8 cellular contexts compared by ENCODE assay signal in the genomic region with DNA sequence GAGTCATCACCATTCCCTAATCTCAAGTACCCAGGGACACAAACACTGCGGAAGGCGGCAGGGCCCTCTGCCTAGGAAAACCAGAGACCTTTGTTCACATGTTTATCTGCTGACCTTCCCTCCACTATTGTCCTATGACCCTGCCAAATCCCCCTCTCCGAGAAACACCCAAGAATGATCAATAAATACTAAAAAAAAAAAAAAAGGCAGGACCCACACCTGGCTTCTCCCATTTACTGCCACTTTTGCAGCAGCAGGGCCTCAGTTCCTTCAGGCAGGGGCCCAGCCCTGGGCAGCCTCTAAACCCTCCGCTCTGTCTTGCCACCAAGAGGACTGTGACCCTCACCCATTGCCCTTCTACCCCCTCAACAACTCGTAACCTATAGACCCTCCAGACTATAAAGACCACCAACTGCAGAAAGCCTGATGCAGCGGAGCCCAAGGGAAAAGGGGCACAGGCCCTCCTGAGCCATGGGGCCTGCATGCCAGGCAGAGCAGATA. TPM values are rescaled to one million over a fixed set of nuclear protein-coding genes. Genes with fewer than 3 reads are reported as not detected.
DNase-seq lines count a peak whose midpoint lies in the region; TF ChIP-seq lines count a peak whose summit lies in the region.
"Not testable (repeated sequence)": the region's sequence is repeated elsewhere in the genome, so short reads cannot be mapped to it uniquely, and the experiment has no call there.

No MANE protein-coding gene starts in this region.

- not testable (repeated sequence) for TF ChIP-seq CTCF in AG04450 (IDR thresholded peaks at IDR 0.05; ENCODE audit: low read depth, low read length); HL-60 (IDR thresholded peaks at IDR 0.05; ENCODE audit: insufficient read depth, low read length); ascending aorta (IDR thresholded peaks at IDR 0.05); esophagus muscularis mucosa (IDR thresholded peaks at IDR 0.05); sigmoid colon (IDR thresholded peaks at IDR 0.05); tibial artery (IDR thresholded peaks at IDR 0.05)

- H3K27ac Mint-ChIP-seq in activated CD4-positive, alpha-beta T cell treated with anti-CD3 and anti-CD28 coated beads, Interleukin-2, amount 10 ng/mL, durations not matched to agents 24 days and 14 days: peak overlapping the region; percentile 99

- not testable (repeated sequence) for DNase-seq in AG04450 (ENCODE audit: low read depth, low spot score); HL-60 (ENCODE audit: low read depth in 1 of 2, low spot score in 1 of 2); activated CD4-positive, alpha-beta T cell treated with anti-CD3 and anti-CD28 coated beads, Interleukin-2, amount 10 ng/mL, durations not matched to agents 24 days and 14 days; ascending aorta (ENCODE audit: low spot score in 2 of 2); esophagus muscularis mucosa (ENCODE audit: extremely low spot score); mesenchymal stem cell; sigmoid colon; tibial artery

- H3K79me1 ChIP-seq in mesenchymal stem cell (replicated peaks; ENCODE audit: low read length, poor library complexity, severe bottlenecking): peaks cover 12% of the 10 kb centered on the region

- H3K18ac ChIP-seq in mesenchymal stem cell (ENCODE audit: low read depth in 1 of 2, low read length in 2 of 2): peak overlapping the region in 1 of 2 experiments; percentile 23

- H2BK12ac ChIP-seq in mesenchymal stem cell (ENCODE audit: low read length in 2 of 2): peak overlapping the region; percentile 2 to 23

- H3K4me2 ChIP-seq in mesenchymal stem cell (ENCODE audit: low read length, poor library complexity, severe bottlenecking): not testable (repeated sequence)

- H3K27me3 Mint-ChIP-seq in activated CD4-positive, alpha-beta T cell treated with anti-CD3 and anti-CD28 coated beads, Interleukin-2, amount 10 ng/mL, durations not matched to agents 24 days and 14 days: not testable (repeated sequence)

- not testable (repeated sequence) for H3K27me3 ChIP-seq in AG04450 (ENCODE audit: control insufficient read depth, insufficient read depth, low read length); HL-60 (ENCODE audit: insufficient read depth, poor library complexity, severe bottlenecking); ascending aorta; esophagus muscularis mucosa; mesenchymal stem cell (ENCODE audit: control insufficient read depth in 1 of 2, insufficient read depth in 1 of 2, low read length in 2 of 2); sigmoid colon; tibial artery

- H2BK120ac ChIP-seq in mesenchymal stem cell (ENCODE audit: low read depth, low read length): not testable (repeated sequence)

- peak overlapping the region; percentile 11 for H3K27ac ChIP-seq in AG04450 (ENCODE audit: low read depth, low read length)
- peak overlapping the region; percentile 95 for H3K27ac ChIP-seq in HL-60 (replicated peaks)
- peak overlapping the region; percentile 98 to 99 for H3K27ac ChIP-seq in ascending aorta
- peak overlapping the region; percentile 81 to 94 (median 89) for H3K27ac ChIP-seq in esophagus muscularis mucosa (replicated peaks in 1 of 4)
- H3K27ac ChIP-seq in mesenchymal stem cell (ENCODE audit: low read length, poor library complexity, severe bottlenecking): peak overlapping the region; percentile 98
- H3K27ac ChIP-seq in sigmoid colon: peak overlapping the region in 3 of 4 donors; percentile 88 to 94 (median 93)
- H3K27ac ChIP-seq in tibial artery: peak overlapping the region; percentile 92 to 95

- peaks cover 41 to 72% of the 10 kb centered on the region in 2 donors for H3K4me1 ChIP-seq in ascending aorta
- peaks cover 74 to 85% (median 82%) of the 10 kb centered on the region in 4 donors for H3K4me1 ChIP-seq in esophagus muscularis mucosa
- H3K4me1 ChIP-seq in mesenchymal stem cell (ENCODE audit: control insufficient read depth, insufficient read depth, low read depth, low read length): peaks cover 49% of the 10 kb centered on the region
- H3K4me1 ChIP-seq in sigmoid colon: peaks cover 0 to 59% (median 51%) of the 10 kb centered on the region in 4 donors
- peaks cover 10 to 73% (median 65%) of the 10 kb centered on the region in 4 donors for H3K4me1 ChIP-seq in tibial artery

- 93% methylated on average over 5 of the region's 6 CpGs for WGBS in esophagus muscularis mucosa
- WGBS in mesenchymal stem cell: 68% methylated on average over 6 of the region's 6 CpGs
- WGBS in sigmoid colon, 2 donors: 93 to 94% methylated on average over 6 of the region's 6 CpGs

- H2AFZ ChIP-seq in mesenchymal stem cell (ENCODE audit: low read depth, low read length): not testable (repeated sequence)

- H3K23ac ChIP-seq in mesenchymal stem cell (ENCODE audit: low read length in 2 of 2): not testable (repeated sequence)

- peak overlapping the region; percentile 99 for H2BK5ac ChIP-seq in mesenchymal stem cell (ENCODE audit: low read depth, low read length, poor library complexity, severe bottlenecking)

- H4K8ac ChIP-seq in mesenchymal stem cell (ENCODE audit: low read length): peak overlapping the region; percentile 35

- not testable (repeated sequence) for TF ChIP-seq EP300 in esophagus muscularis mucosa (IDR thresholded peaks at IDR 0.05); sigmoid colon (IDR thresholded peaks at IDR 0.05)

- H3K9me3 ChIP-seq in AG04450 (ENCODE audit: control insufficient read depth, insufficient read depth, low read length); ascending aorta; esophagus muscularis mucosa; mesenchymal stem cell (ENCODE audit: control insufficient read depth, low read length); sigmoid colon; tibial artery: not testable (repeated sequence)

- POLR2A ChIA-PET in AG04450 (lab: Yijun Ruan, JAX): not testable (repeated sequence)

- H4K91ac ChIP-seq in mesenchymal stem cell (ENCODE audit: low read length): peak overlapping the region; percentile 87

- peak overlapping the region; percentile 99 for H2AK5ac ChIP-seq in mesenchymal stem cell (ENCODE audit: low read length, severe bottlenecking)

- TF ChIP-seq POLR2A in esophagus muscularis mucosa (IDR thresholded peaks at IDR 0.05; ENCODE audit: low read depth); sigmoid colon (IDR thresholded peaks at IDR 0.05): not testable (repeated sequence)

- H3K9me3 Mint-ChIP-seq in activated CD4-positive, alpha-beta T cell treated with anti-CD3 and anti-CD28 coated beads, Interleukin-2, amount 10 ng/mL, durations not matched to agents 24 days and 14 days: not testable (repeated sequence)

- H2BK15ac ChIP-seq in mesenchymal stem cell (ENCODE audit: low read depth, poor library complexity, severe bottlenecking): peak overlapping the region; percentile 61

- CTCF ChIA-PET in AG04450 (lab: Charles Lee): interaction anchor here (0.5 to 1.5 kb wide), 13 partner anchors 10 to 180 kb away, joined by 3 to 17 read pairs (median 5); no protein-coding TSS in a partner anchor

- peaks cover 49% of the 10 kb centered on the region for H3K4me1 Mint-ChIP-seq in activated CD4-positive, alpha-beta T cell treated with anti-CD3 and anti-CD28 coated beads, Interleukin-2, amount 10 ng/mL, durations not matched to agents 24 days and 14 days

- peaks cover 11% of the 10 kb centered on the region for H3K36me3 Mint-ChIP-seq in activated CD4-positive, alpha-beta T cell treated with anti-CD3 and anti-CD28 coated beads, Interleukin-2, amount 10 ng/mL, durations not matched to agents 24 days and 14 days (ENCODE audit: low read depth)

- not testable (repeated sequence) for H3K36me3 ChIP-seq in ascending aorta
- peaks cover 0 to 48% (median 30%) of the 10 kb centered on the region in 4 donors for H3K36me3 ChIP-seq in esophagus muscularis mucosa
- H3K36me3 ChIP-seq in mesenchymal stem cell (ENCODE audit: control insufficient read depth in 1 of 2, insufficient read depth in 2 of 2, low read depth in 1 of 2, low read length in 2 of 2): peaks cover 24 to 25% of the 10 kb centered on the region in 2 experiments
- H3K36me3 ChIP-seq in sigmoid colon: peaks cover 0 to 31% (median 8%) of the 10 kb centered on the region in 4 donors
- peaks cover 0 to 18% (median 0%) of the 10 kb centered on the region in 3 donors for H3K36me3 ChIP-seq in tibial artery

- not testable (repeated sequence) for H3K4me3 ChIP-seq in AG04450 (ENCODE audit: low read depth, low read length); HL-60 (replicated peaks; ENCODE audit: insufficient read depth, low read length); ascending aorta; esophagus muscularis mucosa; mesenchymal stem cell (ENCODE audit: insufficient read depth in 1 of 2, low read depth in 1 of 2, low read length in 2 of 2); sigmoid colon; tibial artery

- H3K4me3 Mint-ChIP-seq in activated CD4-positive, alpha-beta T cell treated with anti-CD3 and anti-CD28 coated beads, Interleukin-2, amount 10 ng/mL, durations not matched to agents 24 days and 14 days: not testable (repeated sequence)

- peak overlapping the region; percentile 20 for H3K9ac ChIP-seq in mesenchymal stem cell (ENCODE audit: low read length)

- intact Hi-C loops in activated CD4-positive, alpha-beta T cell treated with anti-CD3 and anti-CD28 coated beads, Interleukin-2, amount 10 ng/mL, durations not matched to agents 24 days and 14 days (cut with micrococcal nuclease); ascending aorta (cut with DNase I); esophagus muscularis mucosa (cut with DNase I); sigmoid colon (cut with DNase I); tibial artery (cut with DNase I; ENCODE audit: low total_unique reads): not testable (repeated sequence)

- H3K14ac ChIP-seq in mesenchymal stem cell (ENCODE audit: low read length in 2 of 2): not testable (repeated sequence)

- peak overlapping the region in 1 of 2 experiments; percentile 79 for H3K4ac ChIP-seq in mesenchymal stem cell (ENCODE audit: low read depth in 1 of 2, low read length in 2 of 2)

RNA-seq across cellular contexts. Expression of a gene that starts 34.9 kb away (rescaled TPM):
- polyA plus RNA-seq in AG04450 (2011; rRNA removed) (33.3 and 34.2 TPM in 2 replicates), sigmoid colon (10 to 100 TPM in 2 of 3 donors, 1 to 10 TPM in 1; 9.6 to 15.0 (median 11.6) TPM)
- polyA minus RNA-seq in AG04450 (2011; rRNA and poly(A)+ RNA removed): 41.1 and 42.9 TPM in 2 replicates
- total RNA-seq in activated CD4-positive, alpha-beta T cell treated with anti-CD3 and anti-CD28 coated beads, Interleukin-2, amount 10 ng/mL, durations not matched to agents 24 days and 14 days: 5.8 and 6.7 TPM in 2 replicates
- total RNA-seq in ascending aorta (21.5 TPM), esophagus muscularis mucosa (10 to 100 TPM; 26.3 to 35.2 (median 30.0) TPM), sigmoid colon (10 to 100 TPM; 17.6 to 32.7 (median 22.2) TPM)
- polyA plus RNA-seq in mesenchymal stem cell (2013, experiment 1 of 2): 12.5 TPM
- 12.8 TPM for polyA plus RNA-seq in mesenchymal stem cell (2013, experiment 2 of 2)

RNA-seq across cellular contexts. Expression of a gene that starts 37.3 kb away (rescaled TPM):
- polyA plus RNA-seq in AG04450 (2011; rRNA removed) (52.6 and 56.2 TPM in 2 replicates), sigmoid colon (10 to 100 TPM; 40.2 to 57.4 (median 48.6) TPM)
- 23.2 and 25.6 TPM in 2 replicates for polyA minus RNA-seq in AG04450 (2011; rRNA and poly(A)+ RNA removed)
- total RNA-seq in activated CD4-positive, alpha-beta T cell treated with anti-CD3 and anti-CD28 coated beads, Interleukin-2, amount 10 ng/mL, durations not matched to agents 24 days and 14 days: 145 and 146 TPM in 2 replicates
- total RNA-seq in ascending aorta (not detected), esophagus muscularis mucosa (10 to 100 TPM; 18.1 to 28.2 (median 24.2) TPM), sigmoid colon (10 to 100 TPM; 24.1 to 53.6 (median 37.3) TPM)
- 47.1 TPM for polyA plus RNA-seq in mesenchymal stem cell (2013, experiment 1 of 2)
- 49.9 TPM for polyA plus RNA-seq in mesenchymal stem cell (2013, experiment 2 of 2)

RNA-seq across cellular contexts. Expression of a gene that starts 51.2 kb away (rescaled TPM):
- 1.6 and 1.7 TPM in 2 replicates for polyA plus RNA-seq in AG04450 (2011; rRNA removed)
- polyA minus RNA-seq in AG04450 (2011; rRNA and poly(A)+ RNA removed): 2.2 and 3.2 TPM in 2 replicates
- total RNA-seq in activated CD4-positive, alpha-beta T cell treated with anti-CD3 and anti-CD28 coated beads, Interleukin-2, amount 10 ng/mL, durations not matched to agents 24 days and 14 days: 12.2 and 13.6 TPM in 2 replicates
- total RNA-seq in ascending aorta: not detected
- 1 to 10 TPM in 3 of 4 donors, not detected in 1; 1.4 to 2.0 (median 1.7) TPM for total RNA-seq in esophagus muscularis mucosa
- polyA plus RNA-seq in mesenchymal stem cell (2013, experiment 1 of 2): 1.8 TPM
- 1.5 TPM for polyA plus RNA-seq in mesenchymal stem cell (2013, experiment 2 of 2)
- 1 to 10 TPM in 3 of 4 donors, under 1 TPM in 1; 0.71 to 3.0 (median 1.6) TPM for total RNA-seq in sigmoid colon
- polyA plus RNA-seq in sigmoid colon: under 1 TPM in 1 of 3 donors, not detected in 2; 0.85 TPM

Comparison
In these comparisons a context has a peak if more than half of its experiments do, and no peak if none do; other contexts are left out.
1. H3K27ac ChIP-seq: peak in every context shown above with its lines; median percentile 98 in ascending aorta; 98 in mesenchymal stem cell; 95 in HL-60; 94 in tibial artery; 93 in sigmoid colon; 89 in esophagus muscularis mucosa; 11 in AG04450.
2. RNA of a gene that starts 37.3 kb away (total RNA-seq): 145 to 146 TPM in activated CD4-positive, alpha-beta T cell treated with anti-CD3 and anti-CD28 coated beads, Interleukin-2, amount 10 ng/mL, durations not matched to agents 24 days and 14 days, 24.1 to 53.6 TPM in sigmoid colon and 18.1 to 28.2 TPM in esophagus muscularis mucosa; not detected in ascending aorta (single experiment); every median in the first group is over 10 times any median in the second.